Comparison of ENCODE assay signal across 1 cellular context in genomic region chr4:154444958-154445357, GRCh38.
TF ChIP-seq lines count a peak whose summit lies in the region.

No MANE protein-coding gene starts in this region.

TF ChIP-seq in K562, 482 proteins besides CTCF, POLR2A, EP300 and RAD21 (continued from another document and continues in another):
- TF ChIP-seq NEUROD1 (IDR thresholded peaks at IDR 0.05; ENCODE audit: borderline replicate concordance, low read depth, low read length, partially characterized antibody): no peak
- no peak for TF ChIP-seq KLF13 (tag; IDR thresholded peaks at IDR 0.05; ENCODE audit: borderline replicate concordance, low read depth)
- no peak for TF ChIP-seq MXD1 (CRISPR knock-in tag; IDR thresholded peaks at IDR 0.05; ENCODE audit: borderline replicate concordance, poor library complexity, severe bottlenecking)
- no peak for TF ChIP-seq ZFP36 (IDR thresholded peaks at IDR 0.05; ENCODE audit: low read depth, low read length, partially characterized antibody)
- TF ChIP-seq CHD4 (IDR thresholded peaks at IDR 0.05; ENCODE audit: insufficient read depth, insufficient replicate concordance, low read depth, low read length, poor library complexity, severe bottlenecking): no peak
- no peak for TF ChIP-seq HLTF (IDR thresholded peaks at IDR 0.05)
- TF ChIP-seq ZNF398 (CRISPR knock-in tag; IDR thresholded peaks at IDR 0.05): no peak
- no peak for TF ChIP-seq ZNF561 (CRISPR knock-in tag; conservative IDR thresholded peaks at IDR 0.05)
- TF ChIP-seq EHMT2 (IDR thresholded peaks at IDR 0.05): 0 out of 2 replicates have a peak, but pooled peaks have one; percentile 13
- no peak for TF ChIP-seq E2F8 (IDR thresholded peaks at IDR 0.05; ENCODE audit: low read depth, partially characterized antibody)
- TF ChIP-seq ZNF12 (CRISPR knock-in tag; IDR thresholded peaks at IDR 0.05): no peak
- TF ChIP-seq ZNF253 (CRISPR knock-in tag; conservative IDR thresholded peaks at IDR 0.05): no peak
- TF ChIP-seq ZNF449 (CRISPR knock-in tag; IDR thresholded peaks at IDR 0.05): no peak
- no peak for TF ChIP-seq RBBP5 (IDR thresholded peaks at IDR 0.05; ENCODE audit: borderline replicate concordance, insufficient read depth, low read length, poor library complexity, severe bottlenecking)
- TF ChIP-seq DMBX1 (CRISPR knock-in tag; IDR thresholded peaks at IDR 0.05; ENCODE audit: borderline replicate concordance): no peak
- 0 out of 2 replicates have a peak, but pooled peaks have one; percentile 42 for TF ChIP-seq ZNF57 (CRISPR knock-in tag; IDR thresholded peaks at IDR 0.05)
- TF ChIP-seq BRD4 (IDR thresholded peaks at IDR 0.05): no peak
- no peak for TF ChIP-seq FOXJ2 (tag; IDR thresholded peaks at IDR 0.05)
- no peak for TF ChIP-seq HNRNPK (IDR thresholded peaks at IDR 0.05; ENCODE audit: low read depth, low read length, poor library complexity, severe bottlenecking)
- no peak for TF ChIP-seq E2F4 (CRISPR knock-in tag; IDR thresholded peaks at IDR 0.05; ENCODE audit: low read depth)
- no peak for TF ChIP-seq HMG20A (CRISPR knock-in tag; conservative IDR thresholded peaks at IDR 0.05)
- 0 out of 2 replicates have a peak, but pooled peaks have one; percentile 31 for TF ChIP-seq CXXC5 (CRISPR knock-in tag; IDR thresholded peaks at IDR 0.05)
- TF ChIP-seq PATZ1 (CRISPR knock-in tag; IDR thresholded peaks at IDR 0.05; ENCODE audit: borderline replicate concordance): no peak
- no peak for TF ChIP-seq SPI1 (IDR thresholded peaks at IDR 0.05; ENCODE audit: borderline replicate concordance, low read depth, low read length)
- no peak for TF ChIP-seq ZNF146 (CRISPR knock-in tag; IDR thresholded peaks at IDR 0.05; ENCODE audit: unreplicated experiment)
- TF ChIP-seq CHCHD3 (CRISPR knock-in tag; IDR thresholded peaks at IDR 0.05): no peak
- peak; percentile 79 for TF ChIP-seq TCF3 (CRISPR knock-in tag; IDR thresholded peaks at IDR 0.05)
- TF ChIP-seq ZKSCAN8 (CRISPR knock-in tag; IDR thresholded peaks at IDR 0.05): no peak
- no peak for TF ChIP-seq USF1 (CRISPR knock-in tag; IDR thresholded peaks at IDR 0.05)
- no peak for TF ChIP-seq SOX6 (IDR thresholded peaks at IDR 0.05)
- TF ChIP-seq MCM5 (IDR thresholded peaks at IDR 0.05; ENCODE audit: low read depth): no peak
- peak; percentile 19 for TF ChIP-seq HDAC3 (IDR thresholded peaks at IDR 0.05; ENCODE audit: borderline replicate concordance, partially characterized antibody)
- TF ChIP-seq TEAD1 (CRISPR knock-in tag; IDR thresholded peaks at IDR 0.05): no peak
- TF ChIP-seq BCL6 (CRISPR knock-in tag; IDR thresholded peaks at IDR 0.05): no peak
- no peak for TF ChIP-seq MITF (IDR thresholded peaks at IDR 0.05)
- TF ChIP-seq FOXA1 (IDR thresholded peaks at IDR 0.05; ENCODE audit: borderline replicate concordance): no peak
- TF ChIP-seq ZBTB11 (CRISPR knock-in tag; IDR thresholded peaks at IDR 0.05): no peak
- no peak for TF ChIP-seq RBM17 (IDR thresholded peaks at IDR 0.05; ENCODE audit: borderline replicate concordance, low read depth, low read length)
- TF ChIP-seq ZNF274 (IDR thresholded peaks at IDR 0.05; ENCODE audit: borderline replicate concordance, low read depth, low read length): no peak
- no peak for TF ChIP-seq NFATC3 (IDR thresholded peaks at IDR 0.05)
- no peak for TF ChIP-seq FOXK1 (CRISPR knock-in tag; IDR thresholded peaks at IDR 0.05; ENCODE audit: borderline replicate concordance)
- TF ChIP-seq GTF2F1 (IDR thresholded peaks at IDR 0.05; ENCODE audit: low read depth, low read length): no peak
- no peak for TF ChIP-seq ELF2 (CRISPR knock-in tag; IDR thresholded peaks at IDR 0.05)
- no peak for TF ChIP-seq BHLHE40 (IDR thresholded peaks at IDR 0.05; ENCODE audit: low read length)
- TF ChIP-seq TRIM28 (IDR thresholded peaks at IDR 0.05): no peak
- no peak for TF ChIP-seq CC2D1A (IDR thresholded peaks at IDR 0.05)
- TF ChIP-seq STAG1 (CRISPR knock-in tag; IDR thresholded peaks at IDR 0.05; ENCODE audit: borderline replicate concordance): no peak
- no peak for TF ChIP-seq PREB (CRISPR knock-in tag; IDR thresholded peaks at IDR 0.05)
- TF ChIP-seq TGIF2 (CRISPR knock-in tag; IDR thresholded peaks at IDR 0.05): no peak
- no peak for TF ChIP-seq PYGO2 (tag; IDR thresholded peaks at IDR 0.05)
- no peak for TF ChIP-seq MLLT1 (IDR thresholded peaks at IDR 0.05)
- no peak; the same call in 1 of the 2 replicates for TF ChIP-seq MAFG (tag; conservative IDR thresholded peaks at IDR 0.05)
